Comparison of ENCODE assay signal across 3 cellular contexts in genomic region chr7:20340839-20341238, GRCh38.
A peak's percentile ranks its signal among the peaks of the same experiment; 100 is the strongest.
TF ChIP-seq lines count a peak whose summit lies in the region.

No MANE protein-coding gene starts in this region.

TF ChIP-seq in liver, 16 proteins besides CTCF, POLR2A, EP300 and RAD21:
- TF ChIP-seq SP1 (IDR thresholded peaks at IDR 0.05) = peak; percentile 9
- no peak for TF ChIP-seq FOXA2 (IDR thresholded peaks at IDR 0.05)

TF ChIP-seq in HepG2, 621 proteins besides CTCF, POLR2A, EP300 and RAD21 (continues in another document):
- TF ChIP-seq ZNF614 (CRISPR knock-in tag; IDR thresholded peaks at IDR 0.05; ENCODE audit: borderline replicate concordance) = no peak
- TF ChIP-seq ZNF704 (CRISPR knock-in tag; IDR thresholded peaks at IDR 0.05; ENCODE audit: borderline replicate concordance) = no peak
- TF ChIP-seq MIXL1 (CRISPR knock-in tag; IDR thresholded peaks at IDR 0.05) = no peak
- TF ChIP-seq MAFK (conservative IDR thresholded peaks at IDR 0.05 in 1 of 2, IDR thresholded peaks at IDR 0.05 in 1 of 2; ENCODE audit: low read length in 2 of 2) = no peak
- no peak for TF ChIP-seq ZSCAN5A (CRISPR knock-in tag; IDR thresholded peaks at IDR 0.05; ENCODE audit: borderline replicate concordance)
- TF ChIP-seq SKI (IDR thresholded peaks at IDR 0.05; ENCODE audit: partially characterized antibody) = no peak
- no peak for TF ChIP-seq GMEB2 (CRISPR knock-in tag; IDR thresholded peaks at IDR 0.05; ENCODE audit: low read depth)
- TF ChIP-seq CSRNP1 (CRISPR knock-in tag; IDR thresholded peaks at IDR 0.05) = no peak
- no peak for TF ChIP-seq ZKSCAN1 (IDR thresholded peaks at IDR 0.05; ENCODE audit: low read length)
- TF ChIP-seq LCORL (IDR thresholded peaks at IDR 0.05) = no peak
- TF ChIP-seq LCORL (CRISPR knock-in tag; IDR thresholded peaks at IDR 0.05) = no peak
- no peak for TF ChIP-seq MTERF4 (CRISPR knock-in tag; IDR thresholded peaks at IDR 0.05)
- TF ChIP-seq HINFP (CRISPR knock-in tag; IDR thresholded peaks at IDR 0.05; ENCODE audit: low read depth) = no peak

TF ChIP-seq in H1, 55 proteins besides CTCF, POLR2A, EP300 and RAD21:
- TF ChIP-seq CTBP2 (IDR thresholded peaks at IDR 0.05; ENCODE audit: borderline replicate concordance, insufficient read depth, insufficient read length, low read length) = no peak
- TF ChIP-seq RNF2 (IDR thresholded peaks at IDR 0.05; ENCODE audit: borderline replicate concordance, low read depth, low read length, missing control alignments, poor library complexity, severe bottlenecking) = no peak
- no peak for TF ChIP-seq ASH2L (IDR thresholded peaks at IDR 0.05; ENCODE audit: low read length)
- peak; percentile 41; the same call in 1 of the 2 replicates for TF ChIP-seq JUND (IDR thresholded peaks at IDR 0.05; ENCODE audit: low read length)
- TF ChIP-seq RBBP5 (IDR thresholded peaks at IDR 0.05; ENCODE audit: borderline replicate concordance, low read depth, low read length) = no peak
- peak in 1 of 2 experiments; percentile 17 for TF ChIP-seq BCL11A (IDR thresholded peaks at IDR 0.05; ENCODE audit: low read depth in 2 of 2, low read length in 2 of 2)
- peak; percentile 73 for TF ChIP-seq SP1 (IDR thresholded peaks at IDR 0.05; ENCODE audit: low read depth, low read length)
- TF ChIP-seq CHD7 (IDR thresholded peaks at IDR 0.05; ENCODE audit: insufficient replicate concordance, low read length) = peak; percentile 63
- TF ChIP-seq TCF12 (IDR thresholded peaks at IDR 0.05; ENCODE audit: low read depth, low read length) = no peak
- no peak for TF ChIP-seq CEBPB (IDR thresholded peaks at IDR 0.05; ENCODE audit: low read depth, low read length)
- TF ChIP-seq BACH1 (IDR thresholded peaks at IDR 0.05; ENCODE audit: low read length) = 0 out of 2 replicates have a peak, but pooled peaks have one; percentile 41
- TF ChIP-seq TEAD4 (IDR thresholded peaks at IDR 0.05; ENCODE audit: low read depth, low read length) = no peak
TF ChIP-seq in H1: peak in this region for 5.
